In genomic region chr12:4224211-4224878, GRCh38 we compare ENCODE assay signal across 1 cellular context.
TF ChIP-seq lines count a peak whose summit lies in the region.

No MANE protein-coding gene starts in this region.

TF ChIP-seq in GM12878, 131 proteins besides CTCF, POLR2A, EP300 and RAD21 (continued from another document):
- peak; percentile 75 to 92 for TF ChIP-seq SRF (IDR thresholded peaks at IDR 0.05; ENCODE audit: low read depth in 2 of 2, low read length in 2 of 2)
- TF ChIP-seq RELA (IDR thresholded peaks at IDR 0.05; ENCODE audit: borderline replicate concordance, partially characterized antibody) = no peak
- TF ChIP-seq BCLAF1 (IDR thresholded peaks at IDR 0.05) = no peak
- no peak for TF ChIP-seq ZNF687 (IDR thresholded peaks at IDR 0.05)
- TF ChIP-seq ZBED1 (IDR thresholded peaks at IDR 0.05; ENCODE audit: borderline replicate concordance) = no peak
- no peak for TF ChIP-seq YY1 (IDR thresholded peaks at IDR 0.05; ENCODE audit: low read depth, low read length)
- TF ChIP-seq CBFB (IDR thresholded peaks at IDR 0.05; ENCODE audit: low read depth) = no peak
- no peak for TF ChIP-seq STAT3 (IDR thresholded peaks at IDR 0.05; ENCODE audit: low read depth, low read length)
TF ChIP-seq in GM12878: peak in this region for 2.
